11 cellular contexts compared by ENCODE assay signal in genomic region chr16:10879681-10880589, GRCh38. TPM values are rescaled to one million over a fixed set of nuclear protein-coding genes. Genes with fewer than 3 reads are reported as not detected.
DNase-seq lines count a peak whose midpoint lies in the region; ATAC-seq and TF ChIP-seq lines count a peak whose summit lies in the region.
"Had no signal": no experiment of that assay in that cellular context is flagged by ENCODE, and none has a peak within 500 bp of the region (broad histone marks: within the 10 kb centered on the region; RNA-seq: fewer than 3 reads in every experiment).

No MANE protein-coding gene starts in this region.

- peak overlapping the region; percentile 80 to 83 for H3K27ac ChIP-seq in left lung
- H3K27ac ChIP-seq in testis = peak overlapping the region in 1 of 2 donors; percentile 32
- no peak overlapping the region for H3K27ac ChIP-seq in WERI-Rb-1

- H3K36me3 Mint-ChIP-seq in activated T-cell treated with anti-CD3 and anti-CD28 coated beads, Interleukin-2, amount 50 U/mL, for 24 hours (ENCODE audit: low read depth) = no peaks in the 10 kb centered on the region
- no peaks in the 10 kb centered on the region for H3K36me3 Mint-ChIP-seq in activated CD4-positive, alpha-beta memory T cell treated with anti-CD3 and anti-CD28 coated beads for 36 hours
- H3K36me3 Mint-ChIP-seq: brain had no signal

- POLR2A ChIA-PET in activated CD4-positive, alpha-beta memory T cell treated with anti-CD3 and anti-CD28 coated beads for 36 hours (lab: Charles Lee) = no interaction called here

- H3K4me1 ChIP-seq in left lung (peaks cover 11 to 91% of the 10 kb centered on the region in 2 donors), testis (peaks cover 3% of the 10 kb centered on the region)

- H3K4me3 ChIP-seq in left lung (peak overlapping the region; percentile 41 to 76), testis (peak overlapping the region; percentile 42 to 57), WERI-Rb-1 (ENCODE audit: low read depth, low read length) (no peak overlapping the region)

- ATAC-seq in left lung = peak; percentile 55

- CTCF ChIA-PET in activated CD4-positive, alpha-beta memory T cell treated with anti-CD3 and anti-CD28 coated beads for 36 hours (lab: Charles Lee) = interaction anchor here (0.6 to 1.2 kb wide), 2 partner anchors 10 to 39 kb away, joined by 3 read pairs; no protein-coding TSS in a partner anchor

- H3K4me1 Mint-ChIP-seq in activated T-cell treated with anti-CD3 and anti-CD28 coated beads, Interleukin-2, amount 50 U/mL, for 24 hours (ENCODE audit: low read depth) = peaks cover 61% of the 10 kb centered on the region
- H3K4me1 Mint-ChIP-seq in activated CD4-positive, alpha-beta memory T cell treated with anti-CD3 and anti-CD28 coated beads for 36 hours (ENCODE audit: low read depth) = peaks cover 56% of the 10 kb centered on the region
- H3K4me1 Mint-ChIP-seq: brain had no signal

- 51 to 56% methylated on average over 13 to 21 of the region's 21 CpGs for WGBS in testis, 2 donors

- no peaks in the 10 kb centered on the region for H3K9me3 Mint-ChIP-seq in activated T-cell treated with anti-CD3 and anti-CD28 coated beads, Interleukin-2, amount 50 U/mL, for 24 hours
- no peaks in the 10 kb centered on the region for H3K9me3 Mint-ChIP-seq in activated CD4-positive, alpha-beta memory T cell treated with anti-CD3 and anti-CD28 coated beads for 36 hours

- TF ChIP-seq CTCF in left lung (IDR thresholded peaks at IDR 0.05) (no peak), testis (IDR thresholded peaks at IDR 0.05) (no peak), WERI-Rb-1 (IDR thresholded peaks at IDR 0.05; ENCODE audit: low read depth, low read length) (no peak)

- peaks cover 0 to 5% of the 10 kb centered on the region in 2 donors for H3K36me3 ChIP-seq in left lung
- no peaks in the 10 kb centered on the region for H3K36me3 ChIP-seq in testis (ENCODE audit: low read depth, missing control alignments)
- H3K36me3 ChIP-seq in WERI-Rb-1 = no peaks in the 10 kb centered on the region

- intact Hi-C loops in activated CD4-positive, alpha-beta memory T cell treated with anti-CD3 and anti-CD28 coated beads for 36 hours (cut with micrococcal nuclease) = loop anchor here (10.0 kb wide), 1 partner anchor 215 kb away; no protein-coding TSS in a partner anchor
- intact Hi-C loops in left lung (cut with DNase I) (no loop called here), testis (cut with DNase I; ENCODE audit: low total_unique reads) (no loop called here)

- no peak for TF ChIP-seq POLR2A in testis (IDR thresholded peaks at IDR 0.05)

- H3K4me3 Mint-ChIP-seq in activated T-cell treated with anti-CD3 and anti-CD28 coated beads, Interleukin-2, amount 50 U/mL, for 24 hours = peak overlapping the region; percentile 80
- peak overlapping the region; percentile 75 for H3K4me3 Mint-ChIP-seq in activated CD4-positive, alpha-beta memory T cell treated with anti-CD3 and anti-CD28 coated beads for 36 hours

- peaks cover 0 to 21% of the 10 kb centered on the region in 2 donors for H3K27me3 ChIP-seq in left lung
- no peaks in the 10 kb centered on the region for H3K27me3 ChIP-seq in testis
- H3K27me3 ChIP-seq in WERI-Rb-1 (ENCODE audit: insufficient read depth, low read depth, severe bottlenecking) = peaks cover 6% of the 10 kb centered on the region

- peaks cover 78% of the 10 kb centered on the region for H3K27me3 Mint-ChIP-seq in activated T-cell treated with anti-CD3 and anti-CD28 coated beads, Interleukin-2, amount 50 U/mL, for 24 hours
- peaks cover 54% of the 10 kb centered on the region for H3K27me3 Mint-ChIP-seq in activated CD4-positive, alpha-beta memory T cell treated with anti-CD3 and anti-CD28 coated beads for 36 hours

- H3K27ac Mint-ChIP-seq in activated T-cell treated with anti-CD3 and anti-CD28 coated beads, Interleukin-2, amount 50 U/mL, for 24 hours = no peak overlapping the region
- H3K27ac Mint-ChIP-seq in activated CD4-positive, alpha-beta memory T cell treated with anti-CD3 and anti-CD28 coated beads for 36 hours = no peak overlapping the region
- H3K27ac Mint-ChIP-seq: brain had no signal

- H3K9me3 ChIP-seq in left lung (no peaks in the 10 kb centered on the region), testis (no peaks in the 10 kb centered on the region), WERI-Rb-1 (ENCODE audit: severe bottlenecking) (no peaks in the 10 kb centered on the region)

- DNase-seq in activated T-cell treated with anti-CD3 and anti-CD28 coated beads, Interleukin-2, amount 50 U/mL, for 24 hours = no peak
- DNase-seq in activated T-cell treated with anti-CD3 and anti-CD28 coated beads, Interleukin-2, amount 50 U/mL, for 48 hours = no peak
- DNase-seq in activated CD4-positive, alpha-beta memory T cell treated with anti-CD3 and anti-CD28 coated beads for 36 hours = no peak
- DNase-seq in left lung (peak in 1 of 2 donors; percentile 59), testis (no peak), NCI-H146 (lab: John Stamatoyannopoulos, UW) (no peak), WERI-Rb-1 (no peak), hepatic stellate cell (ENCODE audit: low spot score) (no peak)
- DNase-seq: NCI-H2081; stimulated activated CD4-positive, alpha-beta T cell treated with anti-CD3 and anti-CD28 coated beads, Interleukin-4, amount 100 ng/mL, for 1 hour had no signal

RNA-seq across cellular contexts. Expression of gene CIITA, which starts 2.9 kb away (rescaled TPM):
- total RNA-seq in activated CD4-positive, alpha-beta memory T cell treated with anti-CD3 and anti-CD28 coated beads for 36 hours = 1 to 10 TPM; 1.8 to 3.2 TPM
- total RNA-seq in left lung = 10 to 100 TPM; 38.1 to 49.0 TPM
- total RNA-seq in testis = 10 to 100 TPM in 1 of 2 donors, 1 to 10 TPM in 1; 6.3 to 16.0 TPM
- 9.5 TPM for polyA plus RNA-seq in testis (ENCODE audit: insufficient read depth, low read depth, low replicate concordance)
